In the genomic region with DNA sequence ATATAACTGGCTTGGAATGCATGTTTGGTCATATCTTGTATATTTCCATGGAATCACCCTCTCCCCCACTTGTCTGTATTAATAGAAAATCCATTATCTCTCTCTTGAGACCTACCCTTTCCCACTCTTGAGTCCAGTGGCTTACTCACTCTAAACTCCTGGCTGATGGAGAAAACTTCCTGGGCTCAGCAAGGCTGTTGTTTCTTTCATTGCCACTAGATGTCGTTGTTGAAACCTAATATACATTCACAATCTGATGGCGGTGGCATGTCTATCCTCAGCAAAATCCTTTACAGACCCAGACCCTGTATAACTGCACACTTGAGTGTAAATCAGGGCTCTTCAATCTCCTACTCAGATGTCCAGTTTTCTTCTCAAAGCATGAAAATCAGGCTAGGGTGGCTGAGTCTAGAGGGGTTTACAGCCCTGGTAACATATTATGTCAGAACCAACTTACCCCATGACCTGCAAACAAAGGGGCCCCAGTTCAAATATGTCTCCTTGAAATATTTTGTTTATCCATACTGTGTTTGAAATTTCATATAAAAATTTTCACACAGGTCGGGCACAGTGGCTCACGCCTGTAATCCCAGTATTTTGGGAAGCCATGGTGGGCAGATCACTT, we compare ENCODE assay signal across 8 cellular contexts.
A peak's percentile ranks its signal among the peaks of the same experiment; 100 is the strongest.
DNase-seq lines count a peak whose midpoint lies in the region; ATAC-seq, FAIRE-seq and TF ChIP-seq lines count a peak whose summit lies in the region.

No MANE protein-coding gene starts in this region.

- no peak overlapping the region for H3K4me3 ChIP-seq in heart left ventricle
- H3K4me3 ChIP-seq in small intestine (ENCODE audit: low read depth in 1 of 2, low read length in 2 of 2): no peak overlapping the region

- H3K27me3 ChIP-seq in heart left ventricle (no peaks in the 10 kb centered on the region), small intestine (ENCODE audit: control insufficient read depth in 2 of 2, insufficient read depth in 2 of 2, low read length in 2 of 2) (no peaks in the 10 kb centered on the region)

- CTCF ChIA-PET in activated CD8-positive, alpha-beta T cell treated with anti-CD3 and anti-CD28 coated beads for 36 hours (lab: Charles Lee): interaction anchor here (0.9 to 1.4 kb wide), 5 partner anchors 9 to 253 kb away, joined by 3 to 4 read pairs (median 3); no protein-coding TSS in a partner anchor

- TF ChIP-seq CTCF in activated CD8-positive, alpha-beta T cell treated with anti-CD3 and anti-CD28 coated beads for 36 hours (IDR thresholded peaks at IDR 0.05): peak; percentile 77
- peak; percentile 52 to 81 (median 72) for TF ChIP-seq CTCF in heart left ventricle (IDR thresholded peaks at IDR 0.05)

- H3K27me3 Mint-ChIP-seq in activated CD8-positive, alpha-beta T cell treated with anti-CD3 and anti-CD28 coated beads for 36 hours: peaks cover 8% of the 10 kb centered on the region

- no peak overlapping the region for H3K27ac Mint-ChIP-seq in activated CD8-positive, alpha-beta T cell treated with anti-CD3 and anti-CD28 coated beads for 36 hours

- H3K36me3 ChIP-seq in heart left ventricle (no peaks in the 10 kb centered on the region), small intestine (ENCODE audit: control insufficient read depth in 2 of 2, insufficient read depth in 2 of 2, low read length in 2 of 2) (no peaks in the 10 kb centered on the region)

- no peak overlapping the region for H3K4me3 Mint-ChIP-seq in activated CD8-positive, alpha-beta T cell treated with anti-CD3 and anti-CD28 coated beads for 36 hours

- H3K9me3 Mint-ChIP-seq in activated CD8-positive, alpha-beta T cell treated with anti-CD3 and anti-CD28 coated beads for 36 hours: no peaks in the 10 kb centered on the region

- no peak overlapping the region for H3K27ac ChIP-seq in heart left ventricle
- no peak overlapping the region for H3K27ac ChIP-seq in small intestine (ENCODE audit: low read depth in 1 of 2, low read length in 1 of 2)

- WGBS in heart left ventricle, 4 donors: 51 to 53% (median 52%) methylated on average over 4 of the region's 4 CpGs
- WGBS in small intestine, 3 donors: 49 to 51% (median 50%) methylated on average over 4 of the region's 4 CpGs

- H3K4me1 ChIP-seq in heart left ventricle (peaks cover 0 to 3% (median 0%) of the 10 kb centered on the region in 12 donors), small intestine (ENCODE audit: control insufficient read depth in 2 of 2, insufficient read depth in 1 of 2, low read depth in 1 of 2, low read length in 1 of 2) (no peaks in the 10 kb centered on the region)

- H3K4me1 Mint-ChIP-seq in activated CD8-positive, alpha-beta T cell treated with anti-CD3 and anti-CD28 coated beads for 36 hours (ENCODE audit: low read depth): no peaks in the 10 kb centered on the region

- POLR2A ChIA-PET in activated CD8-positive, alpha-beta T cell treated with anti-CD3 and anti-CD28 coated beads for 36 hours (lab: Charles Lee): no interaction called here

- no peaks in the 10 kb centered on the region for H3K36me3 Mint-ChIP-seq in activated CD8-positive, alpha-beta T cell treated with anti-CD3 and anti-CD28 coated beads for 36 hours (ENCODE audit: low read depth)

- H3K9me3 ChIP-seq in heart left ventricle (peaks cover 0 to 19% (median 0%) of the 10 kb centered on the region in 12 donors), small intestine (ENCODE audit: control insufficient read depth, low read depth) (no peaks in the 10 kb centered on the region)

- peak; percentile 54 for FAIRE-seq in GM18507 (lab: Jason Lieb, UNC)
- FAIRE-seq in small intestine (lab: Jason Lieb, UNC): peak; percentile 15

- intact Hi-C loops in activated CD8-positive, alpha-beta T cell treated with anti-CD3 and anti-CD28 coated beads for 36 hours (cut with micrococcal nuclease): loop anchor here (10.0 kb wide), 1 partner anchor 450 kb away; no protein-coding TSS in a partner anchor
- intact Hi-C loops in heart left ventricle (cut with DNase I): loop anchor here in 2 of 10 donors (10.0 kb wide), 2 partner anchors 450 to 530 kb away; no protein-coding TSS in a partner anchor

- DNase-seq in CD1c-positive myeloid dendritic cell (ENCODE audit: extremely low spot score) (peak; percentile 65), GM18507 (ENCODE audit: extremely low spot score, insufficient read length, low read depth) (peak; percentile 9), NCI-H2171 treated with DMSO at 0.1 percent for 48 hours (lab: John Stamatoyannopoulos, UW) (peak; percentile 19), heart left ventricle (no peak), small intestine (peak; percentile 64)
- DNase-seq in activated CD8-positive, alpha-beta T cell treated with anti-CD3 and anti-CD28 coated beads for 36 hours: peak; percentile 47
- no peak for DNase-seq in NK-92 treated with Interleukin-12 subunit alpha and Interleukin-12 subunit beta, amount 100 ng/mL, for 24 hours (lab: John Stamatoyannopoulos, UW)

- ATAC-seq in HG02870 (IDR thresholded peaks at IDR 0.05; ENCODE audit: unreplicated experiment) (peak; percentile 69), heart left ventricle (peak in 3 of 4 donors; percentile 62 to 76 (median 66))
- ATAC-seq in activated CD8-positive, alpha-beta T cell treated with anti-CD3 and anti-CD28 coated beads for 36 hours: peak; percentile 76

- no peak for TF ChIP-seq POLR2A in heart left ventricle (IDR thresholded peaks at IDR 0.05)

Comparison
In these comparisons a context has a peak if more than half of its experiments do, and no peak if none do; other contexts are left out.
1. DNase-seq: peak in CD1c-positive myeloid dendritic cell (single experiment), GM18507 (single experiment), NCI-H2171 treated with DMSO at 0.1 percent for 48 hours (single experiment), activated CD8-positive, alpha-beta T cell treated with anti-CD3 and anti-CD28 coated beads for 36 hours (single experiment) and small intestine (single experiment); none in heart left ventricle (0 of 5) and NK-92 treated with Interleukin-12 subunit alpha and Interleukin-12 subunit beta, amount 100 ng/mL, for 24 hours (single experiment).
2. Peak in every context shown above with its lines, with median percentiles within 50 percentile points of each other: ATAC-seq.